10 cellular contexts compared by ENCODE assay signal in the genomic region with DNA sequence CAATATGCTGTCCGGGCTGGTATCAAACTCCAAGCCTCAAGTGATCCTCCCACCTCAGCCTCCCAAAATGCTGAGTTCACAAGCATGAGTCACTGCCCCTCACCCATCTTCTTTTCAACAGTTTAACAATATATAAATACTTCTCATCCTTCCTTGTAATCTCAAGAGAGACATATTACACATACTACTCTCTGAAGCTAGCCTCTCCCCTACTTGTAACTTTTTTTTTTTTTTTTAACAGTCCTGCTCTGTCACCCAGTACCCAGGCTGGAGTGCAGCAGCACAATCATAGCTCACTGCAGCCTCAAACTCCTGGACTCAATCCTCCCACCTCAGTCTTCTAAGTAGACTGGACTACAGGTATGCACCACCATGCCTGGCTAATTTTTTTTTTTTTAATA. TPM values are rescaled to one million over a fixed set of nuclear protein-coding genes. Genes with fewer than 3 reads are reported as not detected.
DNase-seq lines count a peak whose midpoint lies in the region; ATAC-seq and TF ChIP-seq lines count a peak whose summit lies in the region.
"Had no signal": no experiment of that assay in that cellular context is flagged by ENCODE, and none has a peak within 500 bp of the region (broad histone marks: within the 10 kb centered on the region; RNA-seq: fewer than 3 reads in every experiment).

No MANE protein-coding gene starts in this region.

- TF ChIP-seq CTCF in stomach (IDR thresholded peaks at IDR 0.05) (no peak), GM10266 (IDR thresholded peaks at IDR 0.05; ENCODE audit: control insufficient read depth, insufficient read depth, low read depth, missing control alignments) (no peak)

- H3K4me3 Mint-ChIP-seq in activated naive CD4-positive, alpha-beta T cell treated with anti-CD3 and anti-CD28 coated beads for 36 hours: no peak overlapping the region

- no peaks in the 10 kb centered on the region for H3K9me3 ChIP-seq in stomach

- intact Hi-C loops in activated naive CD4-positive, alpha-beta T cell treated with anti-CD3 and anti-CD28 coated beads for 36 hours (cut with micrococcal nuclease): no loop called here
- intact Hi-C loops in stomach (cut with DNase I; ENCODE audit: low total_unique reads): no loop called here

- peaks cover 14 to 79% (median 46%) of the 10 kb centered on the region in 4 donors for H3K4me1 ChIP-seq in stomach

- H3K27me3 Mint-ChIP-seq in activated naive CD4-positive, alpha-beta T cell treated with anti-CD3 and anti-CD28 coated beads for 36 hours (ENCODE audit: low read depth): no peaks in the 10 kb centered on the region

- 65 to 100% (median 92%) methylated on average over 1 of the region's 1 CpG for WGBS in stomach, 5 donors

- no peaks in the 10 kb centered on the region for H3K36me3 Mint-ChIP-seq in activated naive CD4-positive, alpha-beta T cell treated with anti-CD3 and anti-CD28 coated beads for 36 hours (ENCODE audit: low read depth)

- no peak for ATAC-seq in HG03571 (IDR thresholded peaks at IDR 0.05; ENCODE audit: unreplicated experiment)
- ATAC-seq in HG03039 (IDR thresholded peaks at IDR 0.05; ENCODE audit: unreplicated experiment): no peak

- no peak for TF ChIP-seq EP300 in stomach (IDR thresholded peaks at IDR 0.05)

- peaks cover 0 to 6% (median 0%) of the 10 kb centered on the region in 4 donors for H3K36me3 ChIP-seq in stomach

- H3K27ac ChIP-seq in stomach: peak overlapping the region in 3 of 5 donors; percentile 62 to 93 (median 65)
- H3K27ac ChIP-seq: C4-2B had no signal

- H3K27ac Mint-ChIP-seq in activated naive CD4-positive, alpha-beta T cell treated with anti-CD3 and anti-CD28 coated beads for 36 hours: peak overlapping the region; percentile 68

- no peaks in the 10 kb centered on the region for H3K27me3 ChIP-seq in stomach

- H3K4me3 ChIP-seq in stomach: no peak overlapping the region

- peak; percentile 59 for DNase-seq in activated naive CD4-positive, alpha-beta T cell treated with anti-CD3 and anti-CD28 coated beads for 36 hours
- DNase-seq in activated naive CD4-positive, alpha-beta T cell (lab: John Stamatoyannopoulos, UW): no peak
- DNase-seq in OCI-M1 (lab: John Stamatoyannopoulos, UW) (peak; percentile 80), erythroblast (lab: John Stamatoyannopoulos, UW) (peak; percentile 62 to 88), stomach (no peak), GM10266 (ENCODE audit: extremely low spot score) (no peak)
- DNase-seq: stimulated activated CD8-positive, alpha-beta memory T cell treated with anti-CD3 and anti-CD28 coated beads, Interleukin-4, amount 100 ng/mL, for 48 hours had no signal

- H3K4me1 Mint-ChIP-seq in activated naive CD4-positive, alpha-beta T cell treated with anti-CD3 and anti-CD28 coated beads for 36 hours (ENCODE audit: low read depth): peaks cover 47% of the 10 kb centered on the region

- TF ChIP-seq POLR2A in erythroblast (IDR thresholded peaks at IDR 0.05; ENCODE audit: low read length) (no peak), stomach (IDR thresholded peaks at IDR 0.05) (no peak)

- CTCF ChIA-PET in activated naive CD4-positive, alpha-beta T cell treated with anti-CD3 and anti-CD28 coated beads for 36 hours (lab: Charles Lee): interaction anchor here (0.7 to 0.8 kb wide), 2 partner anchors 169 to 279 kb away, joined by 3 to 4 read pairs; no protein-coding TSS in a partner anchor

- H3K9me3 Mint-ChIP-seq in activated naive CD4-positive, alpha-beta T cell treated with anti-CD3 and anti-CD28 coated beads for 36 hours: no peaks in the 10 kb centered on the region

RNA-seq across cellular contexts. Expression of gene GFPT1, which starts 5.7 kb away (rescaled TPM):
- total RNA-seq in activated naive CD4-positive, alpha-beta T cell treated with anti-CD3 and anti-CD28 coated beads for 36 hours: 10 to 100 TPM; 34.6 to 36.0 TPM
- total RNA-seq in stomach: 100 to 1,000 TPM in 1 of 5 donors, 10 to 100 TPM in 3, 1 to 10 TPM in 1; 4.1 to 107 (median 45.8) TPM
- 10 to 100 TPM in 2 of 3 donors, 1 to 10 TPM in 1; 6.8 to 19.7 (median 13.6) TPM for polyA plus RNA-seq in stomach

RNA-seq across cellular contexts. Expression of gene NFU1, which starts 55.9 kb away (rescaled TPM):
- total RNA-seq in activated naive CD4-positive, alpha-beta T cell treated with anti-CD3 and anti-CD28 coated beads for 36 hours: 10 to 100 TPM; 35.7 to 39.3 TPM
- 10 to 100 TPM; 14.7 to 41.9 (median 22.2) TPM for total RNA-seq in stomach
- polyA plus RNA-seq in stomach: 10 to 100 TPM; 51.9 to 62.7 (median 56.3) TPM

Comparison
In these comparisons a context has a peak if more than half of its experiments do, and no peak if none do; other contexts are left out.
1. DNase-seq: peak in activated naive CD4-positive, alpha-beta T cell treated with anti-CD3 and anti-CD28 coated beads for 36 hours (single experiment), OCI-M1 (single experiment) and erythroblast (2 of 2); none in activated naive CD4-positive, alpha-beta T cell (0 of 4), stomach (single experiment) and GM10266 (single experiment).